ENCODE assay signal across 8 cellular contexts in genomic region chr5:44808435-44809214, GRCh38. TPM values are rescaled to one million over a fixed set of nuclear protein-coding genes. Genes with fewer than 3 reads are reported as not detected.
A peak's percentile ranks its signal among the peaks of the same experiment; 100 is the strongest.
DNase-seq lines count a peak whose midpoint lies in the region; ATAC-seq and TF ChIP-seq lines count a peak whose summit lies in the region.

Gene MRPS30, plus strand, starts transcription at chr5:44808947. Its CDS starts 16 bp downstream, at chr5:44808963.

- H3K27ac ChIP-seq in KMS-11, result peak within 1 kb of the TSS; percentile 90
- peak within 1 kb of the TSS; percentile 86 to 90 (median 88) for H3K27ac ChIP-seq in Peyer's patch
- H3K27ac ChIP-seq in esophagus muscularis mucosa (replicated peaks in 1 of 4), result peak within 1 kb of the TSS; percentile 86 to 93 (median 88)

- H3K36me3 ChIP-seq in KMS-11 (ENCODE audit: insufficient read depth) (peaks cover 2% of the 10 kb centered on the region; the same call in 1 of the 2 replicates), Peyer's patch (peaks cover 0 to 14% (median 0%) of the 10 kb centered on the region in 3 donors), esophagus muscularis mucosa (peaks cover 0 to 21% (median 13%) of the 10 kb centered on the region in 4 donors)

- TF ChIP-seq POLR2A in Peyer's patch (IDR thresholded peaks at IDR 0.05) (peak; percentile 22 to 69), esophagus muscularis mucosa (IDR thresholded peaks at IDR 0.05; ENCODE audit: low read depth) (no peak)

- DNase-seq in DMS79 (lab: John Stamatoyannopoulos, UW) (peak; percentile 96), Peyer's patch (peak; percentile 87 to 97 (median 92)), esophagus muscularis mucosa (ENCODE audit: extremely low spot score) (peak; percentile 99), myocyte (ENCODE audit: low read depth) (peak; percentile 100)
- peak; percentile 90 to 92 for DNase-seq in activated T-cell treated with anti-CD3 and anti-CD28 coated beads, Interleukin-2, amount 50 U/mL, for 72 hours
- DNase-seq in stimulated activated effector memory CD8-positive, alpha-beta T cell treated with anti-CD3 and anti-CD28 coated beads, Interleukin-12 subunit alpha, Interleukin-12 subunit beta, amount 100 ng/mL, for 72 hours (ENCODE audit: low spot score in 2 of 2), result peak; percentile 67 to 92

- peak; percentile 57; the same call in 1 of the 2 replicates for TF ChIP-seq CTCF in KMS-11 (conservative IDR thresholded peaks at IDR 0.05; ENCODE audit: low read depth, low read length)
- TF ChIP-seq CTCF in Peyer's patch (IDR thresholded peaks at IDR 0.05), result peak in 5 of 6 experiments; percentile 25 to 39 (median 28)
- peak; percentile 11 to 43 (median 35) for TF ChIP-seq CTCF in esophagus muscularis mucosa (IDR thresholded peaks at IDR 0.05)

- H3K27me3 ChIP-seq in KMS-11 (ENCODE audit: insufficient read depth, low read depth) (no peaks in the 10 kb centered on the region), Peyer's patch (no peaks in the 10 kb centered on the region), esophagus muscularis mucosa (no peaks in the 10 kb centered on the region)

- under 1% methylated on average over 20 of the region's 47 CpGs for WGBS in esophagus muscularis mucosa

- H2AFZ ChIP-seq in KMS-11 (ENCODE audit: low read depth), result peak within 1 kb of the TSS; percentile 66

- H3K9me3 Mint-ChIP-seq in activated T-cell treated with anti-CD3 and anti-CD28 coated beads, Interleukin-2, amount 50 U/mL, for 72 hours, result no peaks in the 10 kb centered on the region
- no peaks in the 10 kb centered on the region for H3K9me3 Mint-ChIP-seq in stimulated activated effector memory CD8-positive, alpha-beta T cell treated with anti-CD3 and anti-CD28 coated beads, Interleukin-12 subunit alpha, Interleukin-12 subunit beta, amount 100 ng/mL, for 72 hours

- ATAC-seq in GM21723 (IDR thresholded peaks at IDR 0.05; ENCODE audit: unreplicated experiment), result peak; percentile 97
- peak; percentile 96 to 97 for ATAC-seq in activated T-cell treated with anti-CD3 and anti-CD28 coated beads, Interleukin-2, amount 50 U/mL, for 72 hours (replicated peaks in 1 of 2)
- peak; percentile 97 for ATAC-seq in stimulated activated effector memory CD8-positive, alpha-beta T cell treated with anti-CD3 and anti-CD28 coated beads, Interleukin-12 subunit alpha, Interleukin-12 subunit beta, amount 100 ng/mL, for 72 hours

- peaks cover 37% of the 10 kb centered on the region for H3K4me1 Mint-ChIP-seq in activated T-cell treated with anti-CD3 and anti-CD28 coated beads, Interleukin-2, amount 50 U/mL, for 72 hours (ENCODE audit: low read depth)
- peaks cover 11% of the 10 kb centered on the region for H3K4me1 Mint-ChIP-seq in stimulated activated effector memory CD8-positive, alpha-beta T cell treated with anti-CD3 and anti-CD28 coated beads, Interleukin-12 subunit alpha, Interleukin-12 subunit beta, amount 100 ng/mL, for 72 hours

- H3K9me3 ChIP-seq in Peyer's patch (no peaks in the 10 kb centered on the region), esophagus muscularis mucosa (no peaks in the 10 kb centered on the region)

- H3K4me3 ChIP-seq in KMS-11 (IDR thresholded peaks at IDR 0.05; ENCODE audit: insufficient read depth, low read depth, low read length) (no peak within 1 kb of the TSS), Peyer's patch (peak within 1 kb of the TSS; percentile 69 to 96 (median 76)), esophagus muscularis mucosa (peak within 1 kb of the TSS; percentile 79 to 92 (median 90))

- H3K4me3 Mint-ChIP-seq in activated T-cell treated with anti-CD3 and anti-CD28 coated beads, Interleukin-2, amount 50 U/mL, for 72 hours, result peak within 1 kb of the TSS; percentile 92 to 97
- peak within 1 kb of the TSS; percentile 91 for H3K4me3 Mint-ChIP-seq in stimulated activated effector memory CD8-positive, alpha-beta T cell treated with anti-CD3 and anti-CD28 coated beads, Interleukin-12 subunit alpha, Interleukin-12 subunit beta, amount 100 ng/mL, for 72 hours

- H3K4me1 ChIP-seq in KMS-11 (ENCODE audit: low read depth, poor library complexity, severe bottlenecking) (peaks cover 22% of the 10 kb centered on the region), Peyer's patch (peaks cover 0 to 14% (median 0%) of the 10 kb centered on the region in 4 donors), esophagus muscularis mucosa (peaks cover 13 to 28% (median 25%) of the 10 kb centered on the region in 4 donors)

- peak within 1 kb of the TSS; percentile 93 for H3K9ac ChIP-seq in KMS-11

- peak within 1 kb of the TSS; percentile 93 for H3K27ac Mint-ChIP-seq in activated T-cell treated with anti-CD3 and anti-CD28 coated beads, Interleukin-2, amount 50 U/mL, for 72 hours
- H3K27ac Mint-ChIP-seq in stimulated activated effector memory CD8-positive, alpha-beta T cell treated with anti-CD3 and anti-CD28 coated beads, Interleukin-12 subunit alpha, Interleukin-12 subunit beta, amount 100 ng/mL, for 72 hours, result peak within 1 kb of the TSS; percentile 96

- no peaks in the 10 kb centered on the region for H4K20me1 ChIP-seq in KMS-11 (ENCODE audit: insufficient read depth)

- peaks cover 6 to 13% of the 10 kb centered on the region in 2 donors for H3K36me3 Mint-ChIP-seq in activated T-cell treated with anti-CD3 and anti-CD28 coated beads, Interleukin-2, amount 50 U/mL, for 72 hours (ENCODE audit: insufficient read depth in 2 of 2)
- H3K36me3 Mint-ChIP-seq in stimulated activated effector memory CD8-positive, alpha-beta T cell treated with anti-CD3 and anti-CD28 coated beads, Interleukin-12 subunit alpha, Interleukin-12 subunit beta, amount 100 ng/mL, for 72 hours, result peaks cover 40% of the 10 kb centered on the region

- peak within 1 kb of the TSS; percentile 74 for H3K4me2 ChIP-seq in KMS-11

- peaks cover 44% of the 10 kb centered on the region for H3K79me2 ChIP-seq in KMS-11 (ENCODE audit: insufficient read depth, low read depth)

- intact Hi-C loops in esophagus muscularis mucosa (cut with DNase I), result no loop called here

- H3K27me3 Mint-ChIP-seq in activated T-cell treated with anti-CD3 and anti-CD28 coated beads, Interleukin-2, amount 50 U/mL, for 72 hours (ENCODE audit: low read depth), result no peaks in the 10 kb centered on the region

- TF ChIP-seq EP300 in esophagus muscularis mucosa (IDR thresholded peaks at IDR 0.05), result no peak

RNA-seq across cellular contexts. Expression of gene MRPS30, which starts in this region (rescaled TPM):
- total RNA-seq in Peyer's patch (10 to 100 TPM; 61.1 to 75.5 (median 67.2) TPM), esophagus muscularis mucosa (10 to 100 TPM; 47.8 to 56.3 (median 53.1) TPM), myocyte (71.3 and 76.2 TPM in 2 replicates)
- 10 to 100 TPM; 44.7 to 49.9 TPM for total RNA-seq in activated T-cell treated with anti-CD3 and anti-CD28 coated beads, Interleukin-2, amount 50 U/mL, for 72 hours
- polyA plus RNA-seq in myocyte (2012), result 19.8 TPM
